In the genomic region with DNA sequence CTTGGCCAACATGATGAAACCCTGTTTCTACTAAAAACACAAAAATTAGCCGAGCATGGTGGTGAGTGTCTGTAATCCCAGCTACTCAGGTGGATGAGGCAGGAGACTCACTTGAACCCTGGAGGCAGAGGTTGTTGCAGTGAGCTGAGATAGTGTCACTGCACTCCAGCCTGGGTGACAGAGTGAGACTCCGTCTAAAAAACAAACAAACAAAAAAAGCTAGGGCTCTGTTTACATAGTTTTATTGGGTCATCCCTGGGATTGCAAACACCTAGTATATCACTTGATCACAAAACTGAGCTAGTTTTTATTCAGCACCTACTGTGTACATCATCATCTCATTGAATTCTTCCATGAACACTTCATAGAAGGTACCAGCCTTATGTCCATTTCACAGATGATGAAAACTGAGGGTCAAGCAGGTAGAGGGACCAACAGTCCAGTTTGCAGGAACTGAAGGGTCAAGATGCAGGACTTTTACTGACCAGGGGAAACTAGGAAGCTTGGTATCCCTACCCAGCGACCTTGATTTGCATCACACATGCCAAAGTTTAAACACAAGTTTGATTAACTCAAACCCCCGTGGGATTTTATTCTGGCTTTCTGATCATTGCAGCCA, we compare ENCODE assay signal across 1 cellular context.
A peak's percentile ranks its signal among the peaks of the same experiment; 100 is the strongest.
TF ChIP-seq lines count a peak whose summit lies in the region.

No MANE protein-coding gene starts in this region.

TF ChIP-seq in K562, 482 proteins besides CTCF, POLR2A, EP300 and RAD21:
- TF ChIP-seq, protein P1, sequence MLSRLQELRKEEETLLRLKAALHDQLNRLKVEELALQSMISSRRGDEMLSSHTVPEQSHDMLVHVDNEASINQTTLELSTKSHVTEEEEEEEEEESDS (CRISPR knock-in tag; IDR thresholded peaks at IDR 0.05): no peak
- TF ChIP-seq CBX8 (IDR thresholded peaks at IDR 0.05; ENCODE audit: borderline replicate concordance, extremely low read depth, low read depth, low read length, poor library complexity, severe bottlenecking) (no peak), ZBTB7A (IDR thresholded peaks at IDR 0.05; ENCODE audit: borderline replicate concordance, control insufficient read depth, low read depth, low read length) (no peak), ZNF165 (CRISPR knock-in tag; IDR thresholded peaks at IDR 0.05; ENCODE audit: borderline replicate concordance) (no peak), ZNF79 (CRISPR knock-in tag; IDR thresholded peaks at IDR 0.05; ENCODE audit: low read depth) (no peak), NR3C1 (CRISPR knock-in tag; IDR thresholded peaks at IDR 0.05) (no peak), ZNF24 (IDR thresholded peaks at IDR 0.05) (no peak), BCOR (IDR thresholded peaks at IDR 0.05) (peak; percentile 95), RBM34 (IDR thresholded peaks at IDR 0.05; ENCODE audit: borderline replicate concordance, insufficient read depth, low read length) (no peak), SP1 (CRISPR knock-in tag; IDR thresholded peaks at IDR 0.05) (no peak), CEBPB (tag; IDR thresholded peaks at IDR 0.05) (no peak), TSC22D4 (tag; IDR thresholded peaks at IDR 0.05) (no peak), RCOR1 (IDR thresholded peaks at IDR 0.05; ENCODE audit: borderline replicate concordance in 1 of 2, low read depth in 2 of 2, low read length in 2 of 2) (peak in 1 of 2 experiments; percentile 39; a peak in 1 of 4 replicates), POU5F1 (IDR thresholded peaks at IDR 0.05; ENCODE audit: borderline replicate concordance, low read depth, low read length, partially characterized antibody) (no peak), CBX2 (IDR thresholded peaks at IDR 0.05; ENCODE audit: insufficient read depth, low read length, poor library complexity, severe bottlenecking) (no peak), XRCC4 (IDR thresholded peaks at IDR 0.05; ENCODE audit: extremely low read depth, insufficient read depth, insufficient read length) (no peak), ETV6 (IDR thresholded peaks at IDR 0.05; ENCODE audit: borderline replicate concordance in 1 of 2, low read depth in 2 of 2, low read length in 1 of 2) (no peak), ETV6 (CRISPR knock-in tag; IDR thresholded peaks at IDR 0.05; ENCODE audit: borderline replicate concordance) (no peak), CHD4 (IDR thresholded peaks at IDR 0.05; ENCODE audit: insufficient read depth, insufficient replicate concordance, low read depth, low read length, poor library complexity, severe bottlenecking) (peak; percentile 84), NR1H2 (CRISPR knock-in tag; IDR thresholded peaks at IDR 0.05) (no peak), ZKSCAN8 (CRISPR knock-in tag; IDR thresholded peaks at IDR 0.05) (no peak), CBFA2T3 (IDR thresholded peaks at IDR 0.05) (no peak), CXXC5 (CRISPR knock-in tag; IDR thresholded peaks at IDR 0.05) (no peak), KDM1A (IDR thresholded peaks at IDR 0.05) (peak; percentile 65 to 86), HDAC1 (IDR thresholded peaks at IDR 0.05) (peak in 1 of 2 experiments; percentile 24; a peak in 1 of 4 replicates), MEF2D (tag; conservative IDR thresholded peaks at IDR 0.05; ENCODE audit: low read depth) (no peak), BRD9 (IDR thresholded peaks at IDR 0.05; ENCODE audit: low read depth, partially characterized antibody) (no peak), BRD4 (IDR thresholded peaks at IDR 0.05) (no peak), ZNF586 (CRISPR knock-in tag; conservative IDR thresholded peaks at IDR 0.05) (no peak), HDAC2 (IDR thresholded peaks at IDR 0.05) (peak; percentile 68; the same call in 1 of the 2 replicates), LEF1 (IDR thresholded peaks at IDR 0.05) (no peak), KDM5B (IDR thresholded peaks at IDR 0.05; ENCODE audit: insufficient replicate concordance, low read depth, low read length) (no peak), ZC3H11A (IDR thresholded peaks at IDR 0.05; ENCODE audit: low read depth, low read length) (no peak), ZNF232 (CRISPR knock-in tag; IDR thresholded peaks at IDR 0.05) (no peak), PHB2 (IDR thresholded peaks at IDR 0.05; ENCODE audit: low read depth) (no peak), CBX3 (IDR thresholded peaks at IDR 0.05; ENCODE audit: borderline replicate concordance in 1 of 2, low read length in 2 of 2) (no peak), FOXA1 (IDR thresholded peaks at IDR 0.05; ENCODE audit: borderline replicate concordance) (no peak), CSDE1 (IDR thresholded peaks at IDR 0.05) (no peak), POLR2AphosphoS5 (IDR thresholded peaks at IDR 0.05; ENCODE audit: control insufficient read depth, insufficient read depth, low read depth, low read length) (no peak), ZNF263 (CRISPR knock-in tag; IDR thresholded peaks at IDR 0.05; ENCODE audit: borderline replicate concordance) (no peak), ZNF197 (CRISPR knock-in tag; IDR thresholded peaks at IDR 0.05; ENCODE audit: low read depth) (no peak), KLF16 (IDR thresholded peaks at IDR 0.05) (no peak), SMARCA5 (IDR thresholded peaks at IDR 0.05) (0 out of 2 replicates have a peak, but pooled peaks have one; percentile 31), STAT5A (IDR thresholded peaks at IDR 0.05; ENCODE audit: borderline replicate concordance, low read length) (no peak), JUNB (CRISPR knock-in tag; conservative IDR thresholded peaks at IDR 0.05) (no peak), ZNF174 (CRISPR knock-in tag; IDR thresholded peaks at IDR 0.05) (no peak), RBM25 (IDR thresholded peaks at IDR 0.05; ENCODE audit: low read depth, low read length, severe bottlenecking) (peak; percentile 94), ADNP (tag; IDR thresholded peaks at IDR 0.05) (peak; percentile 87)
- TF ChIP-seq, protein P2, sequence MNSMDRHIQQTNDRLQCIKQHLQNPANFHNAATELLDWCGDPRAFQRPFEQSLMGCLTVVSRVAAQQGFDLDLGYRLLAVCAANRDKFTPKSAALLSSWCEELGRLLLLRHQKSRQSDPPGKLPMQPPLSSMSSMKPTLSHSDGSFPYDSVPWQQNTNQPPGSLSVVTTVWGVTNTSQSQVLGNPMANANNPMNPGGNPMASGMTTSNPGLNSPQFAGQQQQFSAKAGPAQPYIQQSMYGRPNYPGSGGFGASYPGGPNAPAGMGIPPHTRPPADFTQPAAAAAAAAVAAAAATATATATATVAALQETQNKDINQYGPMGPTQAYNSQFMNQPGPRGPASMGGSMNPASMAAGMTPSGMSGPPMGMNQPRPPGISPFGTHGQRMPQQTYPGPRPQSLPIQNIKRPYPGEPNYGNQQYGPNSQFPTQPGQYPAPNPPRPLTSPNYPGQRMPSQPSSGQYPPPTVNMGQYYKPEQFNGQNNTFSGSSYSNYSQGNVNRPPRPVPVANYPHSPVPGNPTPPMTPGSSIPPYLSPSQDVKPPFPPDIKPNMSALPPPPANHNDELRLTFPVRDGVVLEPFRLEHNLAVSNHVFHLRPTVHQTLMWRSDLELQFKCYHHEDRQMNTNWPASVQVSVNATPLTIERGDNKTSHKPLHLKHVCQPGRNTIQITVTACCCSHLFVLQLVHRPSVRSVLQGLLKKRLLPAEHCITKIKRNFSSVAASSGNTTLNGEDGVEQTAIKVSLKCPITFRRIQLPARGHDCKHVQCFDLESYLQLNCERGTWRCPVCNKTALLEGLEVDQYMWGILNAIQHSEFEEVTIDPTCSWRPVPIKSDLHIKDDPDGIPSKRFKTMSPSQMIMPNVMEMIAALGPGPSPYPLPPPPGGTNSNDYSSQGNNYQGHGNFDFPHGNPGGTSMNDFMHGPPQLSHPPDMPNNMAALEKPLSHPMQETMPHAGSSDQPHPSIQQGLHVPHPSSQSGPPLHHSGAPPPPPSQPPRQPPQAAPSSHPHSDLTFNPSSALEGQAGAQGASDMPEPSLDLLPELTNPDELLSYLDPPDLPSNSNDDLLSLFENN (IDR thresholded peaks at IDR 0.05; ENCODE audit: low read depth in 2 of 2, low read length in 2 of 2): no peak
- TF ChIP-seq, protein P3, sequence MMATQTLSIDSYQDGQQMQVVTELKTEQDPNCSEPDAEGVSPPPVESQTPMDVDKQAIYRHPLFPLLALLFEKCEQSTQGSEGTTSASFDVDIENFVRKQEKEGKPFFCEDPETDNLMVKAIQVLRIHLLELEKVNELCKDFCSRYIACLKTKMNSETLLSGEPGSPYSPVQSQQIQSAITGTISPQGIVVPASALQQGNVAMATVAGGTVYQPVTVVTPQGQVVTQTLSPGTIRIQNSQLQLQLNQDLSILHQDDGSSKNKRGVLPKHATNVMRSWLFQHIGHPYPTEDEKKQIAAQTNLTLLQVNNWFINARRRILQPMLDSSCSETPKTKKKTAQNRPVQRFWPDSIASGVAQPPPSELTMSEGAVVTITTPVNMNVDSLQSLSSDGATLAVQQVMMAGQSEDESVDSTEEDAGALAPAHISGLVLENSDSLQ (IDR thresholded peaks at IDR 0.05): no peak
- TF ChIP-seq, protein P4, sequence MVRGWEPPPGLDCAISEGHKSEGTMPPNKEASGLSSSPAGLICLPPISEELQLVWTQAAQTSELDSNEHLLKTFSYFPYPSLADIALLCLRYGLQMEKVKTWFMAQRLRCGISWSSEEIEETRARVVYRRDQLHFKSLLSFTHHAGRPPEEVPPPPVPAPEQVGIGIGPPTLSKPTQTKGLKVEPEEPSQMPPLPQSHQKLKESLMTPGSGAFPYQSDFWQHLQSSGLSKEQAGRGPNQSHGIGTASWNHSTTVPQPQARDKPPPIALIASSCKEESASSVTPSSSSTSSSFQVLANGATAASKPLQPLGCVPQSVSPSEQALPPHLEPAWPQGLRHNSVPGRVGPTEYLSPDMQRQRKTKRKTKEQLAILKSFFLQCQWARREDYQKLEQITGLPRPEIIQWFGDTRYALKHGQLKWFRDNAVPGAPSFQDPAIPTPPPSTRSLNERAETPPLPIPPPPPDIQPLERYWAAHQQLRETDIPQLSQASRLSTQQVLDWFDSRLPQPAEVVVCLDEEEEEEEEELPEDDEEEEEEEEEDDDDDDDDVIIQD (CRISPR knock-in tag; IDR thresholded peaks at IDR 0.05): no peak
- TF ChIP-seq, protein P5, sequence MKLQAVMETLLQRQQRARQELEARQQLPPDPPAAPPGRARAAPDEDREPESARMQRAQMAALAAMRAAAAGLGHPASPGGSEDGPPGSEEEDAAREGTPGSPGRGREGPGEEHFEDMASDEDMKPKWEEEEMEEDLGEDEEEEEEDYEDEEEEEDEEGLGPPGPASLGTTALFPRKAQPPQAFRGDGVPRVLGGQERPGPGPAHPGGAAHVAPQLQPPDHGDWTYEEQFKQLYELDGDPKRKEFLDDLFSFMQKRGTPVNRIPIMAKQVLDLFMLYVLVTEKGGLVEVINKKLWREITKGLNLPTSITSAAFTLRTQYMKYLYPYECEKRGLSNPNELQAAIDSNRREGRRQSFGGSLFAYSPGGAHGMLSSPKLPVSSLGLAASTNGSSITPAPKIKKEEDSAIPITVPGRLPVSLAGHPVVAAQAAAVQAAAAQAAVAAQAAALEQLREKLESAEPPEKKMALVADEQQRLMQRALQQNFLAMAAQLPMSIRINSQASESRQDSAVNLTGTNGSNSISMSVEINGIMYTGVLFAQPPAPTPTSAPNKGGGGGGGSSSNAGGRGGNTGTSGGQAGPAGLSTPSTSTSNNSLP (IDR thresholded peaks at IDR 0.05; ENCODE audit: borderline replicate concordance, low read depth, low read length): no peak
- TF ChIP-seq, protein P6, sequence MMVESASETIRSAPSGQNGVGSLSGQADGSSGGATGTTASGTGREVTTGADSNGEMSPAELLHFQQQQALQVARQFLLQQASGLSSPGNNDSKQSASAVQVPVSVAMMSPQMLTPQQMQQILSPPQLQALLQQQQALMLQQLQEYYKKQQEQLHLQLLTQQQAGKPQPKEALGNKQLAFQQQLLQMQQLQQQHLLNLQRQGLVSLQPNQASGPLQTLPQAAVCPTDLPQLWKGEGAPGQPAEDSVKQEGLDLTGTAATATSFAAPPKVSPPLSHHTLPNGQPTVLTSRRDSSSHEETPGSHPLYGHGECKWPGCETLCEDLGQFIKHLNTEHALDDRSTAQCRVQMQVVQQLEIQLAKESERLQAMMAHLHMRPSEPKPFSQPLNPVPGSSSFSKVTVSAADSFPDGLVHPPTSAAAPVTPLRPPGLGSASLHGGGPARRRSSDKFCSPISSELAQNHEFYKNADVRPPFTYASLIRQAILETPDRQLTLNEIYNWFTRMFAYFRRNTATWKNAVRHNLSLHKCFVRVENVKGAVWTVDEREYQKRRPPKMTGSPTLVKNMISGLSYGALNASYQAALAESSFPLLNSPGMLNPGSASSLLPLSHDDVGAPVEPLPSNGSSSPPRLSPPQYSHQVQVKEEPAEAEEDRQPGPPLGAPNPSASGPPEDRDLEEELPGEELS (CRISPR knock-in tag; IDR thresholded peaks at IDR 0.05; ENCODE audit: borderline replicate concordance): no peak
- TF ChIP-seq, protein P7, sequence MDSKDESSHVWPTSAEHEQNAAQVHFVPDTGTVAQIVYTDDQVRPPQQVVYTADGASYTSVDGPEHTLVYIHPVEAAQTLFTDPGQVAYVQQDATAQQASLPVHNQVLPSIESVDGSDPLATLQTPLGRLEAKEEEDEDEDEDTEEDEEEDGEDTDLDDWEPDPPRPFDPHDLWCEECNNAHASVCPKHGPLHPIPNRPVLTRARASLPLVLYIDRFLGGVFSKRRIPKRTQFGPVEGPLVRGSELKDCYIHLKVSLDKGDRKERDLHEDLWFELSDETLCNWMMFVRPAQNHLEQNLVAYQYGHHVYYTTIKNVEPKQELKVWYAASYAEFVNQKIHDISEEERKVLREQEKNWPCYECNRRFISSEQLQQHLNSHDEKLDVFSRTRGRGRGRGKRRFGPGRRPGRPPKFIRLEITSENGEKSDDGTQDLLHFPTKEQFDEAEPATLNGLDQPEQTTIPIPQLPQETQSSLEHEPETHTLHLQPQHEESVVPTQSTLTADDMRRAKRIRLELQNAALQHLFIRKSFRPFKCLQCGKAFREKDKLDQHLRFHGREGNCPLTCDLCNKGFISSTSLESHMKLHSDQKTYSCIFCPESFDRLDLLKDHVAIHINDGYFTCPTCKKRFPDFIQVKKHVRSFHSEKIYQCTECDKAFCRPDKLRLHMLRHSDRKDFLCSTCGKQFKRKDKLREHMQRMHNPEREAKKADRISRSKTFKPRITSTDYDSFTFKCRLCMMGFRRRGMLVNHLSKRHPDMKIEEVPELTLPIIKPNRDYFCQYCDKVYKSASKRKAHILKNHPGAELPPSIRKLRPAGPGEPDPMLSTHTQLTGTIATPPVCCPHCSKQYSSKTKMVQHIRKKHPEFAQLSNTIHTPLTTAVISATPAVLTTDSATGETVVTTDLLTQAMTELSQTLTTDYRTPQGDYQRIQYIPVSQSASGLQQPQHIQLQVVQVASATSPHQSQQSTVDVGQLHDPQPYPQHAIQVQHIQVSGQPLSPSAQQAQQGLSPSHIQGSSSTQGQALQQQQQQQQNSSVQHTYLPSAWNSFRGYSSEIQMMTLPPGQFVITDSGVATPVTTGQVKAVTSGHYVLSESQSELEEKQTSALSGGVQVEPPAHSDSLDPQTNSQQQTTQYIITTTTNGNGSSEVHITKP (IDR thresholded peaks at IDR 0.05; ENCODE audit: partially characterized antibody): no peak
- TF ChIP-seq, protein P8, sequence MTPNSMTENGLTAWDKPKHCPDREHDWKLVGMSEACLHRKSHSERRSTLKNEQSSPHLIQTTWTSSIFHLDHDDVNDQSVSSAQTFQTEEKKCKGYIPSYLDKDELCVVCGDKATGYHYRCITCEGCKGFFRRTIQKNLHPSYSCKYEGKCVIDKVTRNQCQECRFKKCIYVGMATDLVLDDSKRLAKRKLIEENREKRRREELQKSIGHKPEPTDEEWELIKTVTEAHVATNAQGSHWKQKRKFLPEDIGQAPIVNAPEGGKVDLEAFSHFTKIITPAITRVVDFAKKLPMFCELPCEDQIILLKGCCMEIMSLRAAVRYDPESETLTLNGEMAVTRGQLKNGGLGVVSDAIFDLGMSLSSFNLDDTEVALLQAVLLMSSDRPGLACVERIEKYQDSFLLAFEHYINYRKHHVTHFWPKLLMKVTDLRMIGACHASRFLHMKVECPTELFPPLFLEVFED (CRISPR knock-in tag; conservative IDR thresholded peaks at IDR 0.05): no peak
